In genomic region chr2:101983486-101983885, GRCh38 we compare ENCODE assay signal across 12 cellular contexts. TPM values are rescaled to one million over a fixed set of nuclear protein-coding genes. Genes with fewer than 3 reads are reported as not detected.
DNase-seq lines count a peak whose midpoint lies in the region; ATAC-seq and TF ChIP-seq lines count a peak whose summit lies in the region.
"Had no signal": no experiment of that assay in that cellular context is flagged by ENCODE, and none has a peak within 500 bp of the region (broad histone marks: within the 10 kb centered on the region; RNA-seq: fewer than 3 reads in every experiment).

No MANE protein-coding gene starts in this region.

- peaks cover 7% of the 10 kb centered on the region for H3K27me3 Mint-ChIP-seq in brain

- peak overlapping the region in 1 of 5 experiments; percentile 43 for H3K4me3 Mint-ChIP-seq in brain
- H3K4me3 Mint-ChIP-seq: CD14-positive monocyte had no signal

- DNase-seq in AG09319 (ENCODE audit: extremely low read depth, low read depth): peak; percentile 75
- peak; percentile 17 for DNase-seq in HT1080 (ENCODE audit: low read depth)
- peak; percentile 95 for DNase-seq in kidney tubule cell (ENCODE audit: low spot score)
- no peak for DNase-seq in NCI-H1694 (lab: John Stamatoyannopoulos, UW)
- no peak for DNase-seq in NCI-H748 (lab: John Stamatoyannopoulos, UW; ENCODE audit: unreplicated experiment)
- DNase-seq in stimulated activated CD4-positive, alpha-beta T cell treated with anti-CD3 and anti-CD28 coated beads, Interleukin-2, amount 100 ng/mL, for 24 hours: no peak
- DNase-seq: NCI-H1417 treated with DMSO at 0.1 percent for 48 hours; Peyer's patch; stimulated activated CD8-positive, alpha-beta memory T cell treated with anti-CD3 and anti-CD28 coated beads, Interleukin-4, amount 100 ng/mL, for 48 hours had no signal

- no peak for TF ChIP-seq CTCF in AG09319 (IDR thresholded peaks at IDR 0.05; ENCODE audit: low read depth, low read length)
- no peak for TF ChIP-seq CTCF in brain (conservative IDR thresholded peaks at IDR 0.05)

- H3K4me1 Mint-ChIP-seq in brain: peaks cover 28% of the 10 kb centered on the region

- H3K36me3 Mint-ChIP-seq in brain: no peaks in the 10 kb centered on the region

- no peaks in the 10 kb centered on the region for H3K9me3 Mint-ChIP-seq in brain
- H3K9me3 Mint-ChIP-seq: CD14-positive monocyte had no signal

- H3K27ac Mint-ChIP-seq in brain: peak overlapping the region; percentile 24 to 81 (median 54)

- no peak for ATAC-seq in GM21825 (IDR thresholded peaks at IDR 0.05; ENCODE audit: unreplicated experiment)

RNA-seq across cellular contexts. Expression of gene IL1R2, which starts 8.3 kb away (rescaled TPM):
- 0.57 and 0.59 TPM in 2 replicates for total RNA-seq in HT1080 (2014; rRNA removed; shearing (Covaris generic))
- polyA plus RNA-seq in HT1080 (2015; cell fraction: cytosol; rRNA removed): 0.58 and 2.5 TPM in 2 replicates
- polyA plus RNA-seq in HT1080 (2015; cell fraction: nucleus; rRNA removed): 0.25 and 0.64 TPM in 2 replicates
- 0.31 TPM for polyA plus RNA-seq in brain (ENCODE audit: insufficient read depth, low read depth, low replicate concordance)

Comparison
In these comparisons a context has a peak if more than half of its experiments do, and no peak if none do; other contexts are left out.
1. DNase-seq: peak in AG09319 (single experiment), HT1080 (single experiment) and kidney tubule cell (single experiment); none in NCI-H1694 (single experiment), NCI-H748 (single experiment) and stimulated activated CD4-positive, alpha-beta T cell treated with anti-CD3 and anti-CD28 coated beads, Interleukin-2, amount 100 ng/mL, for 24 hours (0 of 2).